ENCODE assay signal across 9 cellular contexts in the genomic region with DNA sequence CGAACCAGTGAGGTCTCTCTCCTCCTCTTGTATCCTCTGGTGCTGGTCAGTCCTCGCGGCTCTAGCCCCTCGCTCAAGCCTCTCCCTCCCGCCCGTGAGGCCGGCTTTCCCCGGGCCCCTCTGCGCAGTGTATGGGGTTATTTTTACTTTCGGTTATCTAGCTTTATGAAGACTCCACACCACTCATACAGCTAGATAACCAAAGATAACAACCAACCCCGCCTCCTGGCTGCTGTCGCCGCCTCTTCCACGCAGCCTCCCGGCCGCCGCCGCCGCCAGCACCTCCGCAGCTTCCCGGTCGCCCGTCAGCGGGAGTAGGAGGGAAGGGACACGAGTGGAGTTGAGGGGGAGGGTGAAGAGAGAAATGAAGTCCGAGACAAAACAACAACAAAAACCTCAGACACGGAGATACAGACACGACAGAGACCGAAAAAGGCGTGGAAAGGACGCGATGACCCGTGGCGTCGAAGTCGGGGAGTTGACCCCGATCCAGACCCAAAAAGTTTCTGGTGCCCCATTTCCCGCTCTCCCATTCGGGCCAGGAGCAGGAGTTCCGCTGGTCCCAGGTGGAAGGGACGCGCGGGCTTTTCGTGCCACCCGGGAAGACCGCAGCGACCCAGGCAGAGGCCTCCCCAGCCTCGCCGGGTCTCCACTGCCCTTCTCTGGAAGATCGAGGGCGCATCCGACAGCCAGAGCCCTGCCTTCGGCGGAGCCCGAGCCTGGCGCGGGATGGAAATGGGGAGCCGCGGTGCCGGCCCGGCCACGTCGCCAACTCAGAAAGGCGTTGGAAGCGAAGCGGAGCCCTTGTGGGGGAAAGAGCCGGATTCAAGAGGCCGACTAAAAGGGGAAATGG. TPM values are rescaled to one million over a fixed set of nuclear protein-coding genes. Genes with fewer than 3 reads are reported as not detected.
A peak's percentile ranks its signal among the peaks of the same experiment; 100 is the strongest.
DNase-seq lines count a peak whose midpoint lies in the region; ATAC-seq lines count a peak whose summit lies in the region.
"Had no signal": no experiment of that assay in that cellular context is flagged by ENCODE, and none has a peak within 500 bp of the region (broad histone marks: within the 10 kb centered on the region; RNA-seq: fewer than 3 reads in every experiment).

No MANE protein-coding gene starts in this region.

- peak overlapping the region; percentile 75 for H3K4me3 ChIP-seq in CD4-positive, CD25-positive, alpha-beta regulatory T cell (ENCODE audit: low read depth, low read length)
- H3K4me3 ChIP-seq in stomach smooth muscle (ENCODE audit: low read length in 2 of 2), result peak overlapping the region; percentile 4 to 55
- H3K4me3 ChIP-seq: body of pancreas had no signal

- peak overlapping the region; percentile 88 to 98 (median 92) for H3K4me3 Mint-ChIP-seq in CD4-positive, CD25-positive, alpha-beta regulatory T cell
- peak overlapping the region; percentile 91 for H3K4me3 Mint-ChIP-seq in activated T-cell treated with anti-CD3 and anti-CD28 coated beads, Interleukin-2, amount 50 U/mL, for 4 hours

- peaks cover 0 to 1% (median 0%) of the 10 kb centered on the region in 7 donors for H3K9me3 Mint-ChIP-seq in CD4-positive, CD25-positive, alpha-beta regulatory T cell
- no peaks in the 10 kb centered on the region for H3K9me3 Mint-ChIP-seq in activated T-cell treated with anti-CD3 and anti-CD28 coated beads, Interleukin-2, amount 50 U/mL, for 4 hours

- peak; percentile 69 to 76 for ATAC-seq in CD4-positive, CD25-positive, alpha-beta regulatory T cell (ENCODE audit: low read depth in 2 of 2)
- ATAC-seq in HG02798 (IDR thresholded peaks at IDR 0.05; ENCODE audit: poor library complexity, unreplicated experiment), result peak; percentile 43
- peak; percentile 76 to 86 for ATAC-seq in activated T-cell treated with anti-CD3 and anti-CD28 coated beads, Interleukin-2, amount 50 U/mL, for 4 hours

- H3K9ac ChIP-seq in stomach smooth muscle (ENCODE audit: low read length in 2 of 2), result no peak overlapping the region

- peaks cover 0 to 32% (median 15%) of the 10 kb centered on the region in 4 donors for H3K4me1 Mint-ChIP-seq in CD4-positive, CD25-positive, alpha-beta regulatory T cell
- peaks cover 22% of the 10 kb centered on the region for H3K4me1 Mint-ChIP-seq in activated T-cell treated with anti-CD3 and anti-CD28 coated beads, Interleukin-2, amount 50 U/mL, for 4 hours (ENCODE audit: low read depth)

- peaks cover 25% of the 10 kb centered on the region for H3K4me1 ChIP-seq in CD4-positive, CD25-positive, alpha-beta regulatory T cell (ENCODE audit: control insufficient read depth, insufficient read depth, low read length, poor library complexity, severe bottlenecking)
- H3K4me1 ChIP-seq in stomach smooth muscle (ENCODE audit: control insufficient read depth, insufficient read depth, low read length), result peaks cover 23% of the 10 kb centered on the region

- no peaks in the 10 kb centered on the region for H3K9me3 ChIP-seq in CD4-positive, CD25-positive, alpha-beta regulatory T cell (ENCODE audit: control insufficient read depth in 2 of 2, low read length in 2 of 2)
- no peaks in the 10 kb centered on the region for H3K9me3 ChIP-seq in stomach smooth muscle (ENCODE audit: control insufficient read depth in 2 of 2, low read length in 2 of 2)
- H3K9me3 ChIP-seq: body of pancreas had no signal

- H3K27ac Mint-ChIP-seq in CD4-positive, CD25-positive, alpha-beta regulatory T cell, result peak overlapping the region in 2 of 3 donors; percentile 70 to 88

- no peaks in the 10 kb centered on the region for H3K36me3 Mint-ChIP-seq in CD4-positive, CD25-positive, alpha-beta regulatory T cell
- H3K36me3 Mint-ChIP-seq in activated T-cell treated with anti-CD3 and anti-CD28 coated beads, Interleukin-2, amount 50 U/mL, for 4 hours (ENCODE audit: insufficient read depth), result no peaks in the 10 kb centered on the region

- peaks cover 45% of the 10 kb centered on the region for H3K27me3 ChIP-seq in CD4-positive, CD25-positive, alpha-beta regulatory T cell (ENCODE audit: control insufficient read depth, insufficient read depth, low read length)
- H3K27me3 ChIP-seq in stomach smooth muscle (ENCODE audit: control insufficient read depth in 1 of 2, insufficient read depth in 2 of 2, low read length in 2 of 2), result peaks cover 72 to 75% of the 10 kb centered on the region in 2 donors

- no peak overlapping the region for H3K27ac ChIP-seq in CD4-positive, CD25-positive, alpha-beta regulatory T cell (ENCODE audit: insufficient read depth, low read length, poor library complexity, severe bottlenecking)
- H3K27ac ChIP-seq in stomach smooth muscle (ENCODE audit: low read length), result no peak overlapping the region
- H3K27ac ChIP-seq: body of pancreas had no signal

- peaks cover 93% of the 10 kb centered on the region for H3K27me3 Mint-ChIP-seq in CD4-positive, CD25-positive, alpha-beta regulatory T cell
- peaks cover 74% of the 10 kb centered on the region for H3K27me3 Mint-ChIP-seq in activated T-cell treated with anti-CD3 and anti-CD28 coated beads, Interleukin-2, amount 50 U/mL, for 4 hours (ENCODE audit: low read depth)

- no peaks in the 10 kb centered on the region for H3K36me3 ChIP-seq in CD4-positive, CD25-positive, alpha-beta regulatory T cell (ENCODE audit: control insufficient read depth, insufficient read depth, low read length)
- H3K36me3 ChIP-seq in stomach smooth muscle (ENCODE audit: control insufficient read depth in 2 of 2, insufficient read depth in 2 of 2, low read length in 2 of 2), result no peaks in the 10 kb centered on the region

- DNase-seq in CD4-positive, CD25-positive, alpha-beta regulatory T cell, result peak; percentile 31 to 67 (median 52)
- DNase-seq in activated T-cell treated with anti-CD3 and anti-CD28 coated beads, Interleukin-2, amount 50 U/mL, for 4 hours, result peak; percentile 36
- DNase-seq in islet precursor cell (peak; percentile 58), HK-2 (ENCODE audit: unreplicated experiment) (no peak), T1000 (lab: John Stamatoyannopoulos, UW) (no peak), NCI-H1092 treated with DMSO at 0.1 percent for 48 hours (lab: John Stamatoyannopoulos, UW) (no peak)

RNA-seq across cellular contexts. Expression of a gene that starts 51.4 kb away (rescaled TPM):
- not detected for total RNA-seq in CD4-positive, CD25-positive, alpha-beta regulatory T cell
- polyA plus RNA-seq in CD4-positive, CD25-positive, alpha-beta regulatory T cell, result not detected
- total RNA-seq in activated T-cell treated with anti-CD3 and anti-CD28 coated beads, Interleukin-2, amount 50 U/mL, for 4 hours, result not detected

Comparison
In these comparisons a context has a peak if more than half of its experiments do, and no peak if none do; other contexts are left out.
1. DNase-seq: peak in CD4-positive, CD25-positive, alpha-beta regulatory T cell (3 of 3), activated T-cell treated with anti-CD3 and anti-CD28 coated beads, Interleukin-2, amount 50 U/mL, for 4 hours (single experiment) and islet precursor cell (single experiment); none in HK-2 (single experiment), T1000 (single experiment) and NCI-H1092 treated with DMSO at 0.1 percent for 48 hours (single experiment).
2. Peak in every context shown above with its lines, with median percentiles within 50 percentile points of each other: ATAC-seq.